Comparison of ENCODE assay signal across 23 cellular contexts in the genomic region with DNA sequence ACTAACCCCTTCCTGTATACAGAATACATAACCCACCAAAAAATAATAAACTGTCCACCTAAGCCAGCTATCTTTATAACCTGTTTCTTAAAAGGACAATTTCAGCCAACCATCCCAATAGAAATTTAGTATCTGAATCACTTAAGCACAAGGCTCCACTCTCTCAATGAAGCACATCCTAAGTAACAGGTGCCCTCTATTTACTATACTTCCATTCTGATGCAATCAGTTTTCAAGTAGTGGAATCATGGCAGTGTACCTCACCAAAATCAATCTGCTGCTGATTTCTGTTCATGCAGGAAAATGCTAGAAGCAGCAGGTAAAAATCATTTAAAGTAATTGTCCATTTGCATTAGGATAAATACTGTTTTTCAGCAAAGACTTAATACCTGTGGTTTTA. TPM values are rescaled to one million over a fixed set of nuclear protein-coding genes. Genes with fewer than 3 reads are reported as not detected.
"Had no signal": no experiment of that assay in that cellular context is flagged by ENCODE, and none has a peak within 500 bp of the region (broad histone marks: within the 10 kb centered on the region; RNA-seq: fewer than 3 reads in every experiment).

No MANE protein-coding gene starts in this region.

- ATAC-seq: left lung; sciatic nerve; stimulated activated naive B cell treated with anti-CD40 and anti-IgM and Interleukin-4, amounts not matched to agents 10 μg/mL and 1 μg/mL and 100 μg/mL, for 72 hours had no signal

- H3K27me3 ChIP-seq: adrenal gland, hepatocyte, left lung, upper lobe of left lung had no signal

- H3K4me2 ChIP-seq: hepatocyte had no signal

- H3K4me3 ChIP-seq: adrenal gland, hepatocyte, left lung, lung, SK-N-MC, upper lobe of left lung had no signal

- H3K9me3 ChIP-seq: left lung, upper lobe of left lung had no signal

- H3K4me3 Mint-ChIP-seq: activated B cell treated with CpG ODN at 0.5 μM for 24 hours; activated naive CD4-positive, alpha-beta T cell treated with anti-CD3 and anti-CD28 coated beads for 36 hours; naive B cell; stimulated activated naive B cell treated with anti-CD40 and anti-IgM and Interleukin-4, amounts not matched to agents 10 μg/mL and 1 μg/mL and 100 μg/mL, for 72 hours had no signal

- H3K27me3 Mint-ChIP-seq: activated B cell treated with CpG ODN at 0.5 μM for 24 hours; naive B cell; stimulated activated naive B cell treated with anti-CD40 and anti-IgM and Interleukin-4, amounts not matched to agents 10 μg/mL and 1 μg/mL and 100 μg/mL, for 72 hours had no signal

- H3K27ac Mint-ChIP-seq: activated B cell treated with CpG ODN at 0.5 μM for 24 hours; naive B cell; stimulated activated naive B cell treated with anti-CD40 and anti-IgM and Interleukin-4, amounts not matched to agents 10 μg/mL and 1 μg/mL and 100 μg/mL, for 72 hours had no signal

- H2AFZ ChIP-seq: hepatocyte had no signal

- H3K9me3 Mint-ChIP-seq: activated B cell treated with CpG ODN at 0.5 μM for 24 hours; activated naive CD4-positive, alpha-beta T cell treated with anti-CD3 and anti-CD28 coated beads for 36 hours; naive B cell; stimulated activated naive B cell treated with anti-CD40 and anti-IgM and Interleukin-4, amounts not matched to agents 10 μg/mL and 1 μg/mL and 100 μg/mL, for 72 hours had no signal

- H3K27ac ChIP-seq: adrenal gland, hepatocyte, left lung, SK-N-MC, upper lobe of left lung had no signal

- DNase-seq: activated B cell treated with CpG ODN at 0.5 μM for 24 hours; activated CD4-positive, alpha-beta T cell treated with anti-CD3 and anti-CD28 coated beads for 48 hours; activated effector memory CD4-positive, alpha-beta T cell treated with Interleukin-2 at 50 U/mL for 16 hours; activated naive CD4-positive, alpha-beta T cell treated with anti-CD3 and anti-CD28 coated beads for 36 hours; adrenal gland; central memory CD4-positive, alpha-beta T cell; dermis blood vessel endothelial cell; effector memory CD4-positive, alpha-beta T cell; foreskin melanocyte; glutamatergic neuron; kidney glomerular epithelial cell; left lung; naive B cell; SHP77 treated with DMSO at 0.1 percent for 48 hours; small intestine; stimulated activated CD4-positive, alpha-beta T cell treated with anti-CD3 and anti-CD28 coated beads, Interleukin-15, amount 100 ng/mL, for 24 hours; stimulated activated naive B cell treated with anti-CD40 and anti-IgM and Interleukin-4, amounts not matched to agents 10 μg/mL and 1 μg/mL and 100 μg/mL, for 72 hours; T1000; upper lobe of left lung had no signal

RNA-seq across cellular contexts. Expression of gene THBS4, which starts 48.9 kb away (rescaled TPM):
- polyA plus RNA-seq: hepatocyte had no signal
